23 cellular contexts compared by ENCODE assay signal in genomic region chr1:40971962-40972361, GRCh38. TPM values are rescaled to one million over a fixed set of nuclear protein-coding genes. Genes with fewer than 3 reads are reported as not detected.
"Had no signal": no experiment of that assay in that cellular context is flagged by ENCODE, and none has a peak within 500 bp of the region (broad histone marks: within the 10 kb centered on the region; RNA-seq: fewer than 3 reads in every experiment).

No MANE protein-coding gene starts in this region.

- H3K27me3 ChIP-seq: esophagus squamous epithelium, heart right ventricle, neural progenitor cell, pancreas, right lobe of liver had no signal

- H3K36me3 Mint-ChIP-seq: activated CD8-positive, alpha-beta memory T cell treated with anti-CD3 and anti-CD28 coated beads, Interleukin-2, amount 10 ng/mL, durations not matched to agents 7 days and 5 days; memory B cell; naive B cell; stimulated activated effector memory CD8-positive, alpha-beta T cell treated with anti-CD3 and anti-CD28 coated beads, Interleukin-12 subunit alpha, Interleukin-12 subunit beta, amount 100 ng/mL, for 72 hours had no signal

- DNase-seq: activated B cell treated with CpG ODN at 0.5 μM for 24 hours; activated CD4-positive, alpha-beta memory T cell treated with anti-CD3 and anti-CD28 coated beads, Interleukin-2, amount 10 ng/mL, durations not matched to agents 7 days and 5 days; activated CD4-positive, alpha-beta T cell treated with anti-CD3 and anti-CD28 coated beads for 4 hours; activated CD8-positive, alpha-beta memory T cell treated with anti-CD3 and anti-CD28 coated beads, Interleukin-2, amount 10 ng/mL, durations not matched to agents 7 days and 5 days; activated naive CD4-positive, alpha-beta T cell; activated naive CD8-positive, alpha-beta T cell treated with anti-CD3 and anti-CD28 coated beads for 36 hours; amniotic stem cell; effector memory CD8-positive, alpha-beta T cell; esophagus squamous epithelium; heart right ventricle; left ventricle myocardium superior; mucosa of descending colon; naive B cell; pancreas; right lobe of liver; stimulated activated CD4-positive, alpha-beta T cell treated with anti-CD3 and anti-CD28 coated beads, Interleukin-4, amount 100 ng/mL, for 24 hours; T-helper 2 cell had no signal

- H3K4me3 ChIP-seq: esophagus squamous epithelium, heart right ventricle, mucosa of descending colon, neural progenitor cell, pancreas, right lobe of liver, thoracic aorta had no signal

- H2AFZ ChIP-seq: neural progenitor cell had no signal

- H3K4me1 ChIP-seq: neural progenitor cell, pancreas, right lobe of liver had no signal

- H3K27ac ChIP-seq: esophagus squamous epithelium, heart right ventricle, neural progenitor cell, pancreas, right lobe of liver, thoracic aorta had no signal

- H3K36me3 ChIP-seq: esophagus squamous epithelium, heart right ventricle, neural progenitor cell, pancreas, right lobe of liver, thoracic aorta had no signal

- H3K4me3 Mint-ChIP-seq: activated B cell treated with CpG ODN at 0.5 μM for 24 hours; activated CD4-positive, alpha-beta memory T cell treated with anti-CD3 and anti-CD28 coated beads, Interleukin-2, amount 10 ng/mL, durations not matched to agents 7 days and 5 days; activated CD8-positive, alpha-beta memory T cell treated with anti-CD3 and anti-CD28 coated beads, Interleukin-2, amount 10 ng/mL, durations not matched to agents 7 days and 5 days; activated naive CD8-positive, alpha-beta T cell treated with anti-CD3 and anti-CD28 coated beads for 36 hours; activated T-helper 17 cell treated with anti-CD3 and anti-CD28 coated beads, Interleukin-2, amount 50 U/mL, for 72 hours; effector memory CD8-positive, alpha-beta T cell; memory B cell; naive B cell; neural progenitor cell; stimulated activated effector memory CD8-positive, alpha-beta T cell treated with anti-CD3 and anti-CD28 coated beads, Interleukin-12 subunit alpha, Interleukin-12 subunit beta, amount 100 ng/mL, for 72 hours had no signal

- H3K9me3 Mint-ChIP-seq: activated B cell treated with CpG ODN at 0.5 μM for 24 hours; activated CD4-positive, alpha-beta memory T cell treated with anti-CD3 and anti-CD28 coated beads, Interleukin-2, amount 10 ng/mL, durations not matched to agents 7 days and 5 days; activated naive CD8-positive, alpha-beta T cell treated with anti-CD3 and anti-CD28 coated beads for 36 hours; activated T-helper 17 cell treated with anti-CD3 and anti-CD28 coated beads, Interleukin-2, amount 50 U/mL, for 72 hours; effector memory CD8-positive, alpha-beta T cell; memory B cell; naive B cell; neural progenitor cell; stimulated activated effector memory CD8-positive, alpha-beta T cell treated with anti-CD3 and anti-CD28 coated beads, Interleukin-12 subunit alpha, Interleukin-12 subunit beta, amount 100 ng/mL, for 72 hours had no signal

- H3K27me3 Mint-ChIP-seq: activated B cell treated with CpG ODN at 0.5 μM for 24 hours; activated naive CD8-positive, alpha-beta T cell treated with anti-CD3 and anti-CD28 coated beads for 36 hours; activated T-helper 17 cell treated with anti-CD3 and anti-CD28 coated beads, Interleukin-2, amount 50 U/mL, for 72 hours; memory B cell; naive B cell had no signal

- H3K9ac ChIP-seq: neural progenitor cell had no signal

- H3K9me3 ChIP-seq: esophagus squamous epithelium, heart right ventricle, mucosa of descending colon, pancreas, right lobe of liver, thoracic aorta had no signal

- H3K4me2 ChIP-seq: neural progenitor cell had no signal

- H3K4me1 Mint-ChIP-seq: naive B cell had no signal

- H3K27ac Mint-ChIP-seq: activated B cell treated with CpG ODN at 0.5 μM for 24 hours; activated CD4-positive, alpha-beta memory T cell treated with anti-CD3 and anti-CD28 coated beads, Interleukin-2, amount 10 ng/mL, durations not matched to agents 7 days and 5 days; activated CD8-positive, alpha-beta memory T cell treated with anti-CD3 and anti-CD28 coated beads, Interleukin-2, amount 10 ng/mL, durations not matched to agents 7 days and 5 days; activated naive CD8-positive, alpha-beta T cell treated with anti-CD3 and anti-CD28 coated beads for 36 hours; activated T-helper 17 cell treated with anti-CD3 and anti-CD28 coated beads, Interleukin-2, amount 50 U/mL, for 72 hours; effector memory CD8-positive, alpha-beta T cell; memory B cell; naive B cell; neural progenitor cell; stimulated activated effector memory CD8-positive, alpha-beta T cell treated with anti-CD3 and anti-CD28 coated beads, Interleukin-12 subunit alpha, Interleukin-12 subunit beta, amount 100 ng/mL, for 72 hours had no signal

RNA-seq across cellular contexts. Expression of gene SLFNL1, which starts 49.6 kb away (rescaled TPM):
- total RNA-seq: kidney epithelial cell had no signal
